Comparison of ENCODE assay signal across 9 cellular contexts in the genomic region with DNA sequence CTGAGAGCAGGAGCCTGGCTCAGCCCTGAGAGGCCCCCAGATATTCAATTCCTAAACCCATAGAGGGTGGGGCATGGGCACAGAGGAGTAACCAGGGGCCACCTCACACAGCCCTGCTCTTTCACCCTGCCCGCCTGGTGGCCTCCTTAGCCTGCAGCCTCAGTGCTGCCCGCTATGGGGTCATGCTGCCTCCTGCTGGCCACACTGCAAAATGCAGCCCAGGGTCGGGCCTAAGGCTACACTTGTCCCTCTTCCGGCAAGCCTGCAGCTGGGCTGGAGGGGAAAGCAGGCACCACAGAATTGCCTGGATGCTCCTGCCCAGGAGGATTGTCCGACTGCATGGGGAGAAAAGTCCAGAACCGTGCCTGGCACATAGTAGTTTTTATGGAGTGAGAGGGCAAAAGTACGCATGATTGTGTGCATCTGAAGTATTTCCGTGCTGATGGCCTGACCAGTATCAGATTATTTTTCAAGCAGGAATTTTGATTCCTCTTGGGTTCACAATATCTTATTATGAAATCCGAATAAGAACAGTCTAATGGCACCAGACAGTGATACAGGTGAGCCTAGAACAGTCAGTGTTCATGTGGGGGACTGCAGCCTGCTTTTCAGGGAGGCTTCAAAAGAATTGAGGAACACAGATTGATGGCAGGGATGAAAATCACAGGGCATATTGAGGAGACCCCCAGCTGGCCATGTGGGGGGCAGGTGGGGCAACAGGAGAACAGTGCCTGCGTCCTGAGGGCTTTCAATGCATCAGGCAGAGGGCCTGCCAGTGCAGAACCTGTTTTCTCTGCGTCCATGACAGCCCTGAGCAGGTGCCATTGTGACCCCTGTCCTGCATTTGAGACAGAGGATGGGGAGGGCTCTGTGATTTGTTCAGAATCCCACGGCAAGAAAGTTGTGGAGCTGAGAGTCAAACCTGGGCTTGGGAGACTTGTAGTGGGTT. TPM values are rescaled to one million over a fixed set of nuclear protein-coding genes. Genes with fewer than 3 reads are reported as not detected.
A peak's percentile ranks its signal among the peaks of the same experiment; 100 is the strongest.
DNase-seq lines count a peak whose midpoint lies in the region; ATAC-seq, FAIRE-seq and TF ChIP-seq lines count a peak whose summit lies in the region.
"Had no signal": no experiment of that assay in that cellular context is flagged by ENCODE, and none has a peak within 500 bp of the region (broad histone marks: within the 10 kb centered on the region; RNA-seq: fewer than 3 reads in every experiment).

No MANE protein-coding gene starts in this region.

- ATAC-seq in GM21390 (IDR thresholded peaks at IDR 0.05; ENCODE audit: unreplicated experiment) (peak; percentile 60), GM18505 (IDR thresholded peaks at IDR 0.05; ENCODE audit: unreplicated experiment) (no peak)

- CTCF ChIA-PET in endothelial cell of umbilical vein (lab: Charles Lee) = interaction anchor here (0.5 to 6.3 kb wide), 19 partner anchors 12 to 427 kb away, joined by 3 to 112 read pairs (median 4); a partner anchor contains a TSS

- no peak for TF ChIP-seq POLR2A in endothelial cell of umbilical vein (IDR thresholded peaks at IDR 0.05; ENCODE audit: low read depth, low read length)
- no peak for TF ChIP-seq POLR2A in GM18505 (IDR thresholded peaks at IDR 0.05; ENCODE audit: borderline replicate concordance, extremely low read depth, insufficient read depth, insufficient read length)

- H4K20me1 ChIP-seq in endothelial cell of umbilical vein (replicated peaks; ENCODE audit: control insufficient read depth, extremely low read depth, insufficient read depth, low read length) = no peaks in the 10 kb centered on the region

- no peak overlapping the region for H2AFZ ChIP-seq in endothelial cell of umbilical vein (ENCODE audit: low read depth, low read length)

- BruUV-seq in endothelial cell of umbilical vein (replicated peaks; lab: Mats Ljungman, UMichigan) = no TSS peak

- POLR2A ChIA-PET in endothelial cell of umbilical vein (lab: Charles Lee) = no interaction called here

- no peaks in the 10 kb centered on the region for H3K36me3 ChIP-seq in endothelial cell of umbilical vein (ENCODE audit: control insufficient read depth in 2 of 2, extremely low read depth in 1 of 2, insufficient read depth in 2 of 2, low read length in 2 of 2)

- H3K4me3 ChIP-seq in endothelial cell of umbilical vein (replicated peaks in 1 of 3; ENCODE audit: insufficient read depth in 1 of 3, low read depth in 1 of 3, low read length in 3 of 3) = no peak overlapping the region

- no peaks in the 10 kb centered on the region for H3K4me1 ChIP-seq in endothelial cell of umbilical vein (ENCODE audit: control insufficient read depth, extremely low read depth, insufficient read depth, low read length)

- H3K9ac ChIP-seq in endothelial cell of umbilical vein (replicated peaks; ENCODE audit: extremely low read depth, insufficient read depth, low read length) = no peak overlapping the region

- dilution Hi-C loops in endothelial cell of umbilical vein (cut with MboI; ENCODE audit: extremely low pct_ligation_motif_present, low sequenced_read_pairs) = no loop called here

- peak; percentile 63 for DNase-seq in COLO668 (lab: John Stamatoyannopoulos, UW; ENCODE audit: unreplicated experiment)
- DNase-seq in NCI-H1694 treated with DMSO at 0.1 percent for 48 hours (lab: John Stamatoyannopoulos, UW) = peak; percentile 20
- peak; percentile 96 for DNase-seq in activated CD8-positive, alpha-beta memory T cell treated with anti-CD3 and anti-CD28 coated beads for 24 hours
- DNase-seq in endothelial cell of umbilical vein (ENCODE audit: low read depth, low spot score) = peak; percentile 73
- DNase-seq in myocyte (ENCODE audit: low read depth) = peak; percentile 73
- DNase-seq in stimulated activated CD8-positive, alpha-beta memory T cell treated with anti-CD3 and anti-CD28 coated beads, Interleukin-7, amount 100 ng/mL, for 1 hour (ENCODE audit: low read depth in 2 of 2) = peak; percentile 70 to 77

- no peaks in the 10 kb centered on the region for H3K79me2 ChIP-seq in endothelial cell of umbilical vein (ENCODE audit: control insufficient read depth, insufficient read depth, low read length)

- no peak overlapping the region for H3K4me2 ChIP-seq in endothelial cell of umbilical vein (ENCODE audit: insufficient read depth, low read length)

- H3K9me3 ChIP-seq in endothelial cell of umbilical vein (replicated peaks; ENCODE audit: control insufficient read depth, insufficient read depth, low read length) = no peaks in the 10 kb centered on the region

- H3K27me3 ChIP-seq in endothelial cell of umbilical vein (ENCODE audit: control insufficient read depth in 2 of 2, insufficient read depth in 2 of 2, low read length in 2 of 2) = no peaks in the 10 kb centered on the region

- peak; percentile 87 for FAIRE-seq in endothelial cell of umbilical vein (lab: Jason Lieb, UNC)

- intact Hi-C loops in endothelial cell of umbilical vein (cut with micrococcal nuclease) = loop anchor here (1.0 kb wide), 5 partner anchors 35 to 427 kb away; no protein-coding TSS in a partner anchor

- peak; percentile 74 to 86 for TF ChIP-seq CTCF in endothelial cell of umbilical vein (IDR thresholded peaks at IDR 0.05; ENCODE audit: extremely low read depth in 1 of 2, insufficient read depth in 1 of 2, low read depth in 1 of 2, low read length in 2 of 2)

- H3K27ac ChIP-seq in endothelial cell of umbilical vein (ENCODE audit: insufficient read depth, low read depth, low read length) = no peak overlapping the region

- H3K9me1 ChIP-seq in endothelial cell of umbilical vein (replicated peaks; ENCODE audit: control insufficient read depth, extremely low read depth, insufficient read depth, low read length) = no peaks in the 10 kb centered on the region

TF ChIP-seq in endothelial cell of umbilical vein, 7 proteins besides CTCF, POLR2A, EP300 and RAD21:
- TF ChIP-seq, protein P1, sequence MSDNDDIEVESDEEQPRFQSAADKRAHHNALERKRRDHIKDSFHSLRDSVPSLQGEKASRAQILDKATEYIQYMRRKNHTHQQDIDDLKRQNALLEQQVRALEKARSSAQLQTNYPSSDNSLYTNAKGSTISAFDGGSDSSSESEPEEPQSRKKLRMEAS (IDR thresholded peaks at IDR 0.05; ENCODE audit: insufficient read depth, insufficient read length) = no peak
- TF ChIP-seq JUN (IDR thresholded peaks at IDR 0.05; ENCODE audit: borderline replicate concordance, insufficient read depth, insufficient read length, low read depth) = no peak
- TF ChIP-seq GATA2 (IDR thresholded peaks at IDR 0.05; ENCODE audit: insufficient read depth, insufficient read length, low read depth, low read length) = no peak

RNA-seq across cellular contexts. Expression of a gene that starts 51.2 kb away (rescaled TPM):
- total RNA-seq in endothelial cell of umbilical vein (not detected in 2 replicates), myocyte (not detected in 2 replicates)
- not detected in 2 replicates for polyA plus RNA-seq in endothelial cell of umbilical vein
- polyA plus RNA-seq in endothelial cell of umbilical vein (2011; cell fraction: cytosol; rRNA removed) = not detected in 2 replicates
- polyA plus RNA-seq in endothelial cell of umbilical vein (2011; cell fraction: nucleus; rRNA removed) = not detected in 2 replicates
- polyA plus RNA-seq in endothelial cell of umbilical vein (2012) = not detected in 2 replicates
- not detected in 2 replicates for polyA minus RNA-seq in endothelial cell of umbilical vein
- 1.1 TPM for polyA minus RNA-seq in endothelial cell of umbilical vein (2011; cell fraction: cytosol; rRNA and poly(A)+ RNA removed)
- polyA minus RNA-seq in endothelial cell of umbilical vein (2011; cell fraction: nucleus; rRNA and poly(A)+ RNA removed) = not detected in 2 replicates
- not detected for polyA plus RNA-seq in myocyte (2012)
- polyA plus RNA-seq: adipose tissue had no signal

Comparison
In these comparisons a context has a peak if more than half of its experiments do, and no peak if none do; other contexts are left out.
1. DNase-seq: peak in every context shown above with its lines; median percentile 96 in activated CD8-positive, alpha-beta memory T cell treated with anti-CD3 and anti-CD28 coated beads for 24 hours; 74 in stimulated activated CD8-positive, alpha-beta memory T cell treated with anti-CD3 and anti-CD28 coated beads, Interleukin-7, amount 100 ng/mL, for 1 hour; 73 in endothelial cell of umbilical vein; 73 in myocyte; 63 in COLO668; 20 in NCI-H1694 treated with DMSO at 0.1 percent for 48 hours.